In genomic region chr21:45580576-45581321, GRCh38 we compare ENCODE assay signal across 20 cellular contexts. TPM values are rescaled to one million over a fixed set of nuclear protein-coding genes. Genes with fewer than 3 reads are reported as not detected.
DNase-seq lines count a peak whose midpoint lies in the region; ATAC-seq, FAIRE-seq and TF ChIP-seq lines count a peak whose summit lies in the region.
"Had no signal": no experiment of that assay in that cellular context is flagged by ENCODE, and none has a peak within 500 bp of the region (broad histone marks: within the 10 kb centered on the region; RNA-seq: fewer than 3 reads in every experiment).

No MANE protein-coding gene starts in this region.

- TF ChIP-seq EP300 in HepG2 (IDR thresholded peaks at IDR 0.05; ENCODE audit: low read depth in 2 of 2, low read length in 2 of 2): no peak
- no peak for TF ChIP-seq EP300 in HepG2 (CRISPR knock-in tag; IDR thresholded peaks at IDR 0.05; ENCODE audit: borderline replicate concordance)

- no peak overlapping the region for H3K4me3 Mint-ChIP-seq in immature natural killer cell
- H3K4me3 Mint-ChIP-seq: activated T-cell treated with anti-CD3 and anti-CD28 coated beads, Interleukin-2, amount 50 U/mL, for 72 hours had no signal

- TF ChIP-seq POLR2A in right lobe of liver (IDR thresholded peaks at IDR 0.05): no peak
- no peak for TF ChIP-seq POLR2A in HepG2 (IDR thresholded peaks at IDR 0.05; ENCODE audit: insufficient read depth in 1 of 2, low read depth in 2 of 2, low read length in 2 of 2)

- DNase-seq in right lobe of liver: peak in 2 of 3 donors; percentile 36
- no peak for DNase-seq in HepG2 (ENCODE audit: low spot score)
- peak; percentile 32 for DNase-seq in NCI-H345 treated with DMSO at 0.1 percent for 48 hours (lab: John Stamatoyannopoulos, UW; ENCODE audit: unreplicated experiment)
- DNase-seq in left lobe of liver (ENCODE audit: low spot score): peak; percentile 33
- no peak for DNase-seq in immature natural killer cell
- DNase-seq in NAMALWA (ENCODE audit: low spot score): no peak
- no peak for DNase-seq in NCI-H524 (lab: John Stamatoyannopoulos, UW)
- DNase-seq: activated CD4-positive, alpha-beta T cell treated with anti-CD3 and anti-CD28 coated beads for 4 hours; activated T-cell treated with anti-CD3 and anti-CD28 coated beads, Interleukin-2, amount 50 U/mL, for 72 hours; AML-193; GM23248; KG1; NCI-H1092 treated with DMSO at 0.1 percent for 48 hours; NCI-H446 treated with DMSO at 0.1 percent for 48 hours; SHP77 treated with DMSO at 0.1 percent for 48 hours; small intestine; testis had no signal

- H3K27ac ChIP-seq in right lobe of liver (no peak overlapping the region), HepG2 (ENCODE audit: extremely low read length, insufficient read depth, low read length) (no peak overlapping the region)
- H3K27ac ChIP-seq: breast epithelium, GM23248, testis had no signal

- H3K27me3 ChIP-seq in right lobe of liver: no peaks in the 10 kb centered on the region
- H3K27me3 ChIP-seq in HepG2 (ENCODE audit: control insufficient read depth in 1 of 2, insufficient read depth in 2 of 2, low read length in 2 of 2): peaks cover 10 to 21% of the 10 kb centered on the region in 2 experiments; a peak in 4 of 5 replicates
- H3K27me3 ChIP-seq: testis had no signal

- in situ Hi-C loops in HepG2 (cut with HindIII; ENCODE audit: extremely low pct_ligation_motif_present, low pct_unique_long_range_greater_than_20kb): no loop called here

- no TSS peak for BruUV-seq in HepG2 (replicated peaks; lab: Mats Ljungman, UMichigan)

- ATAC-seq in right lobe of liver (no peak), HepG2 (no peak), left lobe of liver (no peak)
- ATAC-seq: activated T-cell treated with anti-CD3 and anti-CD28 coated beads, Interleukin-2, amount 50 U/mL, for 72 hours; esophagus mucosa had no signal

- no peak overlapping the region for H3K27ac Mint-ChIP-seq in immature natural killer cell
- H3K27ac Mint-ChIP-seq: activated T-cell treated with anti-CD3 and anti-CD28 coated beads, Interleukin-2, amount 50 U/mL, for 72 hours had no signal

- H3K36me3 Mint-ChIP-seq in immature natural killer cell: no peaks in the 10 kb centered on the region

- CTCF ChIA-PET in HepG2 (lab: Yijun Ruan, JAX; ENCODE audit: low intra/inter-chr PET ratio, low total read pairs): no interaction called here

- H3K4me1 ChIP-seq in right lobe of liver (no peaks in the 10 kb centered on the region), HepG2 (ENCODE audit: insufficient read depth, low read length) (no peaks in the 10 kb centered on the region)
- H3K4me1 ChIP-seq: breast epithelium, testis had no signal

- WGBS in right lobe of liver (ENCODE audit: insufficient coverage, low coverage, low lambda C conversion rate, missing lambda C conversion rate): 29% methylated on average over 3 of the region's 33 CpGs
- WGBS in HepG2 (ENCODE audit: low lambda C conversion rate): 40% methylated on average over 2 of the region's 33 CpGs

- H3K4me3 ChIP-seq in right lobe of liver (no peak overlapping the region), HepG2 (replicated peaks in 1 of 3; ENCODE audit: insufficient read depth in 1 of 3, low read depth in 2 of 3, low read length in 3 of 3) (no peak overlapping the region)
- H3K4me3 ChIP-seq: breast epithelium, GM23248, lung, testis had no signal

- H3K9me3 ChIP-seq in right lobe of liver (no peaks in the 10 kb centered on the region), HepG2 (ENCODE audit: low read length) (0 out of 2 replicates have a peak, but pooled peaks cover 5% of the 10 kb centered on the region)
- H3K9me3 ChIP-seq: testis had no signal

- H3K9me3 Mint-ChIP-seq in immature natural killer cell: peaks cover 0 to 9% (median 1%) of the 10 kb centered on the region in 6 donors
- H3K9me3 Mint-ChIP-seq: activated T-cell treated with anti-CD3 and anti-CD28 coated beads, Interleukin-2, amount 50 U/mL, for 72 hours had no signal

- no peak overlapping the region for H2AFZ ChIP-seq in HepG2 (ENCODE audit: low read length)
- H2AFZ ChIP-seq: GM23248 had no signal

- no peaks in the 10 kb centered on the region for H3K4me1 Mint-ChIP-seq in immature natural killer cell

- no peak for TF ChIP-seq RAD21 in HepG2 (CRISPR knock-in tag; IDR thresholded peaks at IDR 0.05)

- no peaks in the 10 kb centered on the region for H4K20me1 ChIP-seq in HepG2 (ENCODE audit: insufficient read depth, low read length)

- no peak overlapping the region for H3K9ac ChIP-seq in HepG2 (ENCODE audit: insufficient read depth, low read depth, low read length)
- H3K9ac ChIP-seq: GM23248 had no signal

- POLR2A ChIA-PET in HepG2 (lab: Yijun Ruan, JAX): no interaction called here

- H3K79me2 ChIP-seq in HepG2 (ENCODE audit: insufficient read depth, low read length): no peaks in the 10 kb centered on the region

- H3K27me3 Mint-ChIP-seq in immature natural killer cell (ENCODE audit: low read depth in 3 of 3): peaks cover 2 to 17% (median 5%) of the 10 kb centered on the region in 3 donors

- H3K4me2 ChIP-seq in HepG2 (ENCODE audit: low read depth, low read length): no peak overlapping the region

- H3K36me3 ChIP-seq in right lobe of liver: no peaks in the 10 kb centered on the region
- H3K36me3 ChIP-seq in HepG2 (replicated peaks in 1 of 2; ENCODE audit: control insufficient read depth in 1 of 2, insufficient read depth in 2 of 2, low read length in 2 of 2): no peaks in the 10 kb centered on the region
- H3K36me3 ChIP-seq: breast epithelium had no signal

- intact Hi-C loops in right lobe of liver (cut with DNase I): no loop called here
- intact Hi-C loops in HepG2 (cut with micrococcal nuclease; ENCODE audit: unreplicated experiment): no loop called here

- no peak for TF ChIP-seq CTCF in right lobe of liver (IDR thresholded peaks at IDR 0.05)
- no peak for TF ChIP-seq CTCF in HepG2 (CRISPR knock-in tag; IDR thresholded peaks at IDR 0.05)

- no peak for FAIRE-seq in HepG2 (lab: Jason Lieb, UNC)
- FAIRE-seq: small intestine had no signal

TF ChIP-seq in HepG2, 621 proteins besides CTCF, POLR2A, EP300 and RAD21 (continues in another document):
- TF ChIP-seq HINFP (CRISPR knock-in tag; IDR thresholded peaks at IDR 0.05; ENCODE audit: low read depth) (no peak), ZNF567 (CRISPR knock-in tag; IDR thresholded peaks at IDR 0.05; ENCODE audit: borderline replicate concordance) (no peak), GABPB1 (CRISPR knock-in tag; IDR thresholded peaks at IDR 0.05) (no peak), FOXP4 (CRISPR knock-in tag; IDR thresholded peaks at IDR 0.05) (no peak), ZNF816 (CRISPR knock-in tag; IDR thresholded peaks at IDR 0.05; ENCODE audit: borderline replicate concordance) (no peak), YEATS4 (CRISPR knock-in tag; IDR thresholded peaks at IDR 0.05; ENCODE audit: borderline replicate concordance) (no peak)

RNA-seq across cellular contexts. Expression of gene SLC19A1, which starts 38.5 kb away (rescaled TPM):
- total RNA-seq in right lobe of liver (10 to 100 TPM in 4 of 6 experiments, 1 to 10 TPM in 2; 4.5 to 24.5 (median 15.7) TPM), HepG2 (2016; rRNA removed; fragmentation: Illumina TruSeq; extraction: Trizol) (12.6 and 21.8 TPM in 2 replicates), left lobe of liver (13.7 TPM)
- total RNA-seq in HepG2 (2016; cell fraction: cytosol; rRNA removed; fragmentation: Illumina TruSeq; extraction: Trizol; ENCODE audit: low read depth): 4.8 and 5.6 TPM in 2 replicates
- 11.0 and 23.6 TPM in 2 replicates for total RNA-seq in HepG2 (2016; cell fraction: insoluble cytoplasmic fraction; rRNA removed; fragmentation: Illumina TruSeq; extraction: Trizol)
- total RNA-seq in HepG2 (2016; cell fraction: membrane; rRNA removed; fragmentation: Illumina TruSeq; extraction: Trizol): 10.8 TPM in 2 replicates
- total RNA-seq in HepG2 (2016; cell fraction: nucleus; rRNA removed; fragmentation: Illumina TruSeq; extraction: Trizol): 21.2 and 27.4 TPM in 2 replicates
- polyA plus RNA-seq in HepG2 (2011; rRNA removed) (23.0 and 31.0 TPM in 2 replicates), immature natural killer cell (1 to 10 TPM in 2 of 3 donors, under 1 TPM in 1; 0.84 to 7.1 (median 1.7) TPM)
- polyA plus RNA-seq in HepG2 (2011; cell fraction: cytosol; rRNA removed): 14.5 and 24.7 TPM in 2 replicates
- 49.0 and 62.1 TPM in 2 replicates for polyA plus RNA-seq in HepG2 (2011; cell fraction: nucleus; rRNA removed)
- 18.0 and 36.8 TPM in 2 replicates for polyA plus RNA-seq in HepG2 (2012)
- polyA plus RNA-seq in HepG2 (2016; cell fraction: cytosol; fragmentation: Illumina TruSeq; extraction: Trizol; ENCODE audit: low read depth): 3.7 and 4.0 TPM in 2 replicates
- polyA plus RNA-seq in HepG2 (2016; cell fraction: insoluble cytoplasmic fraction; fragmentation: Illumina TruSeq; extraction: Trizol; ENCODE audit: low read depth): 11.1 and 13.0 TPM in 2 replicates
- 6.4 and 7.2 TPM in 2 replicates for polyA plus RNA-seq in HepG2 (2016; cell fraction: membrane; fragmentation: Illumina TruSeq; extraction: Trizol; ENCODE audit: low read depth)
- 44.5 and 46.0 TPM in 2 replicates for polyA plus RNA-seq in HepG2 (2016; cell fraction: nucleus; fragmentation: Illumina TruSeq; extraction: Trizol; ENCODE audit: insufficient read depth, low read depth)
- polyA minus RNA-seq in HepG2 (2011; rRNA and poly(A)+ RNA removed; ENCODE audit: low replicate concordance): 42.0 and 128 TPM in 2 replicates
- 32.2 and 34.4 TPM in 2 replicates for polyA minus RNA-seq in HepG2 (2011; cell fraction: cytosol; rRNA and poly(A)+ RNA removed)
- polyA minus RNA-seq in HepG2 (2011; cell fraction: nucleus; rRNA and poly(A)+ RNA removed): 12.2 and 14.7 TPM in 2 replicates

Comparison
In these comparisons a context has a peak if more than half of its experiments do, and no peak if none do; other contexts are left out.
1. DNase-seq: peak in right lobe of liver (2 of 3), NCI-H345 treated with DMSO at 0.1 percent for 48 hours (single experiment) and left lobe of liver (single experiment); none in HepG2 (single experiment), immature natural killer cell (0 of 3), NAMALWA (single experiment) and NCI-H524 (0 of 2).